16 cellular contexts compared by ENCODE assay signal in genomic region chr4:8906991-8907595, GRCh38. TPM values are rescaled to one million over a fixed set of nuclear protein-coding genes. Genes with fewer than 3 reads are reported as not detected.
A peak's percentile ranks its signal among the peaks of the same experiment; 100 is the strongest.
DNase-seq lines count a peak whose midpoint lies in the region; FAIRE-seq and TF ChIP-seq lines count a peak whose summit lies in the region.
"Had no signal": no experiment of that assay in that cellular context is flagged by ENCODE, and none has a peak within 500 bp of the region (broad histone marks: within the 10 kb centered on the region; RNA-seq: fewer than 3 reads in every experiment).

No MANE protein-coding gene starts in this region.

- H3K4ac ChIP-seq in neuronal stem cell (ENCODE audit: low read length) = peak overlapping the region; percentile 56

- TF ChIP-seq CTCF in WERI-Rb-1 (IDR thresholded peaks at IDR 0.05; ENCODE audit: low read depth, low read length) (no peak), GM13976 (IDR thresholded peaks at IDR 0.05; ENCODE audit: borderline replicate concordance, control extremely low read depth, extremely low read depth, insufficient read depth, missing control alignments) (no peak)

- no peak overlapping the region for H3K4me3 ChIP-seq in BLaER1
- H3K4me3 ChIP-seq in WERI-Rb-1 (ENCODE audit: low read depth, low read length) = no peak overlapping the region
- H3K4me3 ChIP-seq in neuronal stem cell (ENCODE audit: low read length in 2 of 2) = no peak overlapping the region
- H3K4me3 ChIP-seq: A549 had no signal

- H3K27me3 ChIP-seq in BLaER1 (no peaks in the 10 kb centered on the region), WERI-Rb-1 (ENCODE audit: insufficient read depth, low read depth, severe bottlenecking) (no peaks in the 10 kb centered on the region), neuronal stem cell (ENCODE audit: control insufficient read depth in 3 of 3, insufficient read depth in 3 of 3, low read depth in 1 of 3, low read length in 3 of 3) (peaks cover 0 to 34% (median 0%) of the 10 kb centered on the region in 3 experiments)

- no peak overlapping the region for H2BK5ac ChIP-seq in neuronal stem cell (ENCODE audit: low read length)

- H2AK5ac ChIP-seq in neuronal stem cell (ENCODE audit: low read depth, low read length) = peak overlapping the region; percentile 61

- H3K18ac ChIP-seq in neuronal stem cell (ENCODE audit: low read length) = peak overlapping the region; percentile 13

- H2BK120ac ChIP-seq in neuronal stem cell (ENCODE audit: low read depth, low read length) = no peak overlapping the region

- H2AFZ ChIP-seq in neuronal stem cell (ENCODE audit: low read length) = no peak overlapping the region

- H3K4me1 ChIP-seq in BLaER1 (peaks cover 35% of the 10 kb centered on the region), neuronal stem cell (ENCODE audit: control insufficient read depth in 2 of 2, insufficient read depth in 1 of 2, low read depth in 1 of 2, low read length in 2 of 2) (no peaks in the 10 kb centered on the region)

- peaks cover 13% of the 10 kb centered on the region for H3K9me3 ChIP-seq in BLaER1
- H3K9me3 ChIP-seq in WERI-Rb-1 (ENCODE audit: severe bottlenecking) = peaks cover 6% of the 10 kb centered on the region
- peaks cover 0 to 3% of the 10 kb centered on the region in 2 donors for H3K9me3 ChIP-seq in neuronal stem cell (replicated peaks in 1 of 2; ENCODE audit: control insufficient read depth in 2 of 2, insufficient read depth in 1 of 2, low read depth in 1 of 2, low read length in 2 of 2)

- H3K9ac ChIP-seq in BLaER1 = no peak overlapping the region
- no peak overlapping the region for H3K9ac ChIP-seq in neuronal stem cell (ENCODE audit: low read depth, low read length, poor library complexity)

- no peak overlapping the region for H2BK15ac ChIP-seq in neuronal stem cell (ENCODE audit: low read length)

- H3K36me3 ChIP-seq in BLaER1 (no peaks in the 10 kb centered on the region), WERI-Rb-1 (no peaks in the 10 kb centered on the region), neuronal stem cell (replicated peaks in 1 of 2; ENCODE audit: control insufficient read depth in 2 of 2, insufficient read depth in 2 of 2, low read length in 2 of 2) (no peaks in the 10 kb centered on the region)

- no peaks in the 10 kb centered on the region for H3K79me1 ChIP-seq in neuronal stem cell (ENCODE audit: low read depth, low read length)

- in situ Hi-C loops in GM13976 (cut with MboI; ENCODE audit: low sequenced_read_pairs, unreplicated experiment) = loop anchor here (25.0 kb wide), 1 partner anchor 295 kb away; no protein-coding TSS in a partner anchor

- peak; percentile 11 for DNase-seq in activated T-cell treated with anti-CD3 and anti-CD28 coated beads, Interleukin-2, amount 50 U/mL, for 1 hour
- DNase-seq in activated T-cell treated with anti-CD3 and anti-CD28 coated beads, Interleukin-2, amount 50 U/mL, for 48 hours = no peak
- DNase-seq in WERI-Rb-1 = peak; percentile 3
- no peak for DNase-seq in neuronal stem cell (ENCODE audit: low spot score)
- DNase-seq in stimulated activated CD4-positive, alpha-beta T cell treated with anti-CD3 and anti-CD28 coated beads, Interleukin-1b, Interleukin-23, amount 100 ng/mL, for 48 hours = no peak
- no peak for DNase-seq in RCC 7860 (ENCODE audit: low spot score)
- DNase-seq in GM13976 (ENCODE audit: low spot score) = no peak
- DNase-seq: CD4-positive, CD25-positive, alpha-beta regulatory T cell; MV-4-11; NCI-H1417 treated with DMSO at 0.1 percent for 48 hours; NCI-H2029 treated with DMSO at 0.1 percent for 48 hours; NCI-H510A; NCI-H82 had no signal

- no peak for FAIRE-seq in RCC 7860 (lab: Jason Lieb, UNC)
- FAIRE-seq: A549 had no signal

- no CpG with 5 or more reads among the region's 22 CpGs for WGBS in neuronal stem cell (ENCODE audit: extremely low coverage in 2 of 2, insufficient read length in 2 of 2, insufficient replicate concordance in 1 of 2), 2 donors

- peak overlapping the region; percentile 92 for H3K23ac ChIP-seq in neuronal stem cell (ENCODE audit: low read depth, low read length, poor library complexity)

- H3K4me2 ChIP-seq in BLaER1 (peak overlapping the region; percentile 83), neuronal stem cell (ENCODE audit: insufficient read depth, low read length, poor library complexity, severe bottlenecking) (no peak overlapping the region)
- H3K4me2 ChIP-seq: A549 had no signal

- no peak overlapping the region for H2BK12ac ChIP-seq in neuronal stem cell (ENCODE audit: low read length)

- H3K27ac ChIP-seq in BLaER1 (no peak overlapping the region), WERI-Rb-1 (no peak overlapping the region), neuronal stem cell (replicated peaks; ENCODE audit: low read length) (no peak overlapping the region)
- H3K27ac ChIP-seq: A549, HL-60 had no signal

- peak overlapping the region; percentile 64 for H3K14ac ChIP-seq in neuronal stem cell (ENCODE audit: low read length)

- no peaks in the 10 kb centered on the region for H4K20me1 ChIP-seq in BLaER1

- H4K91ac ChIP-seq in neuronal stem cell (ENCODE audit: low read depth, low read length, poor library complexity) = no peak overlapping the region

- H4K8ac ChIP-seq in neuronal stem cell (ENCODE audit: low read depth, low read length) = no peak overlapping the region

RNA-seq across cellular contexts. Expression of gene HMX1, which starts 35.5 kb away (rescaled TPM):
- 0.04 TPM for polyA plus RNA-seq in neuronal stem cell (2013, experiment 1 of 2)
- 0.07 TPM for polyA plus RNA-seq in neuronal stem cell (2013, experiment 2 of 2)
- polyA plus RNA-seq: CD4-positive, CD25-positive, alpha-beta regulatory T cell had no signal

Comparison
In these comparisons a context has a peak if more than half of its experiments do, and no peak if none do; other contexts are left out.
1. DNase-seq: peak in activated T-cell treated with anti-CD3 and anti-CD28 coated beads, Interleukin-2, amount 50 U/mL, for 1 hour (single experiment) and WERI-Rb-1 (single experiment); none in activated T-cell treated with anti-CD3 and anti-CD28 coated beads, Interleukin-2, amount 50 U/mL, for 48 hours (0 of 2), neuronal stem cell (single experiment), stimulated activated CD4-positive, alpha-beta T cell treated with anti-CD3 and anti-CD28 coated beads, Interleukin-1b, Interleukin-23, amount 100 ng/mL, for 48 hours (single experiment), RCC 7860 (single experiment) and GM13976 (single experiment).